ENCODE assay signal across 1 cellular context in genomic region chr4:124713213-124713592, GRCh38.
A peak's percentile ranks its signal among the peaks of the same experiment; 100 is the strongest.
TF ChIP-seq lines count a peak whose summit lies in the region.

No MANE protein-coding gene starts in this region.

TF ChIP-seq in K562, 482 proteins besides CTCF, POLR2A, EP300 and RAD21 (continues in another document):
- TF ChIP-seq MGA (IDR thresholded peaks at IDR 0.05) (peak; percentile 91), ZNF644 (tag; IDR thresholded peaks at IDR 0.05; ENCODE audit: low read depth) (peak; percentile 61; the same call in 1 of the 2 replicates), CXXC5 (CRISPR knock-in tag; IDR thresholded peaks at IDR 0.05) (0 out of 2 replicates have a peak, but pooled peaks have one; percentile 21), NFIC (IDR thresholded peaks at IDR 0.05) (peak; percentile 2; the same call in 1 of the 2 replicates), GABPA (tag; conservative IDR thresholded peaks at IDR 0.05; ENCODE audit: low read depth) (peak; percentile 21; the same call in 1 of the 2 replicates), PRDM10 (IDR thresholded peaks at IDR 0.05; ENCODE audit: partially characterized antibody) (peak; percentile 36), EP400 (IDR thresholded peaks at IDR 0.05) (peak; percentile 73), ZBTB1 (CRISPR knock-in tag; IDR thresholded peaks at IDR 0.05; ENCODE audit: borderline replicate concordance, low read depth) (0 out of 2 replicates have a peak, but pooled peaks have one; percentile 42), HDAC8 (tag; IDR thresholded peaks at IDR 0.05) (0 out of 2 replicates have a peak, but pooled peaks have one; percentile 35), ZNF707 (CRISPR knock-in tag; conservative IDR thresholded peaks at IDR 0.05) (0 out of 2 replicates have a peak, but pooled peaks have one; percentile 27), USF1 (CRISPR knock-in tag; IDR thresholded peaks at IDR 0.05) (peak; percentile 88), STAT6 (CRISPR knock-in tag; IDR thresholded peaks at IDR 0.05) (0 out of 2 replicates have a peak, but pooled peaks have one; percentile 53), AFF1 (IDR thresholded peaks at IDR 0.05; ENCODE audit: low read depth in 1 of 2, partially characterized antibody in 2 of 2) (peak in 1 of 2 experiments; percentile 44), CREB3L1 (IDR thresholded peaks at IDR 0.05; ENCODE audit: borderline replicate concordance, low read depth) (peak; percentile 75; the same call in 1 of the 2 replicates), NFRKB (IDR thresholded peaks at IDR 0.05; ENCODE audit: low read depth) (peak; percentile 93; the same call in 1 of the 2 replicates), ZNF57 (CRISPR knock-in tag; IDR thresholded peaks at IDR 0.05) (no peak), ATF1 (CRISPR knock-in tag; IDR thresholded peaks at IDR 0.05) (no peak), ATF1 (tag; IDR thresholded peaks at IDR 0.05) (peak; percentile 80), MYC (IDR thresholded peaks at IDR 0.05; ENCODE audit: low read depth, low read length) (peak; percentile 86), MYC (CRISPR knock-in tag; IDR thresholded peaks at IDR 0.05; ENCODE audit: borderline replicate concordance, low read depth) (peak; percentile 51; the same call in 1 of the 2 replicates), SP1 (CRISPR knock-in tag; IDR thresholded peaks at IDR 0.05) (peak; percentile 35; the same call in 1 of the 2 replicates)
